9 cellular contexts compared by ENCODE assay signal in the genomic region with DNA sequence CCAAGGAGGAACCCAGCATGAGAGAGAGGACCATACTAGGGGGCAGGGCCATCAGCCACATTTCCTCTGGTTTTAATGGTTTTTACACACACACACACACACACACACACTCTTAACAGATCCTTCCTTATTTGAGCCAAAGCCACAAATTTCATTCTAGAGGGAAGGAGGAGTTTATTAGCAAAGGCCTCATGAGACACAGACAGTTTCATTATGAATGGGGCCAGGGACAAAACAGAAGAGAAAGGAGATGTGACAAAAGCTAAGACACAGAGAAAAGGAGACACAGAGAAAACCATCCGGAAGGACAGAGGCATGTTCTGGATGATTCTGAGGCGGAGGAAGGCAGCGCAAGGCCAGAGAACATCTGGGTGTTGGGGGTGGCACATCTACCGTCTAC.
DNase-seq lines count a peak whose midpoint lies in the region; ATAC-seq and TF ChIP-seq lines count a peak whose summit lies in the region.
"Had no signal": no experiment of that assay in that cellular context is flagged by ENCODE, and none has a peak within 500 bp of the region (broad histone marks: within the 10 kb centered on the region; RNA-seq: fewer than 3 reads in every experiment).

No MANE protein-coding gene starts in this region.

- ATAC-seq in GM21528 (IDR thresholded peaks at IDR 0.05; ENCODE audit: low FRiP score, unreplicated experiment) = peak; percentile 49
- no peak for ATAC-seq in HG03460 (IDR thresholded peaks at IDR 0.05; ENCODE audit: unreplicated experiment)

- H3K4me3 ChIP-seq in GM06990 (replicated peaks; ENCODE audit: low read depth, low read length) = peak overlapping the region; percentile 41

- H3K27me3 ChIP-seq in GM06990 (replicated peaks; ENCODE audit: control insufficient read depth, insufficient read depth, low read length) = no peaks in the 10 kb centered on the region

- H3K36me3 ChIP-seq in GM06990 (ENCODE audit: control insufficient read depth, insufficient read depth, low read length) = peaks cover 19% of the 10 kb centered on the region

- no peak for TF ChIP-seq CTCF in GM06990 (IDR thresholded peaks at IDR 0.05; ENCODE audit: insufficient read depth, low read length, poor library complexity, severe bottlenecking)

- DNase-seq in GM06990 (ENCODE audit: extremely low read depth, insufficient read length) (peak; percentile 74), NOMO-1 treated with dmso at 0.1 percent for 144 hours (lab: John Stamatoyannopoulos, UW; ENCODE audit: unreplicated experiment) (peak; percentile 84), medulla oblongata (ENCODE audit: extremely low spot score) (peak; percentile 91), HCEC 1CT (no peak), AG08395 (ENCODE audit: low spot score) (no peak), NCI-H1930 (lab: John Stamatoyannopoulos, UW) (no peak)
- DNase-seq: stimulated activated CD4-positive, alpha-beta T cell treated with anti-CD3 and anti-CD28 coated beads, Interleukin-15, amount 100 ng/mL, for 24 hours had no signal

Comparison
In these comparisons a context has a peak if more than half of its experiments do, and no peak if none do; other contexts are left out.
1. DNase-seq: peak in GM06990 (single experiment), NOMO-1 treated with dmso at 0.1 percent for 144 hours (single experiment) and medulla oblongata (single experiment); none in HCEC 1CT (single experiment), AG08395 (single experiment) and NCI-H1930 (0 of 2).